ENCODE assay signal across 18 cellular contexts in genomic region chrX:40805404-40805803, GRCh38.
A peak's percentile ranks its signal among the peaks of the same experiment; 100 is the strongest.
DNase-seq lines count a peak whose midpoint lies in the region; ATAC-seq, FAIRE-seq and TF ChIP-seq lines count a peak whose summit lies in the region.
"Had no signal": no experiment of that assay in that cellular context is flagged by ENCODE, and none has a peak within 500 bp of the region (broad histone marks: within the 10 kb centered on the region; RNA-seq: fewer than 3 reads in every experiment).

No MANE protein-coding gene starts in this region.

- TF ChIP-seq POLR2A in erythroblast (IDR thresholded peaks at IDR 0.05; ENCODE audit: low read length): no peak

- H3K9ac ChIP-seq in astrocyte (ENCODE audit: low read length): no peak overlapping the region

- no peak overlapping the region for H3K4me2 ChIP-seq in astrocyte (ENCODE audit: low read length)
- H3K4me2 ChIP-seq: GM23338 had no signal

- CTCF ChIA-PET in Caco-2 (lab: Charles Lee): no interaction called here

- no peak overlapping the region for H3K4me3 Mint-ChIP-seq in astrocyte (ENCODE audit: unreplicated experiment)
- H3K4me3 Mint-ChIP-seq in Caco-2 (ENCODE audit: unreplicated experiment): no peak overlapping the region
- H3K4me3 Mint-ChIP-seq: CD4-positive, alpha-beta memory T cell; GM23338; HFFc6 had no signal

- POLR2A ChIA-PET in Caco-2 (lab: Charles Lee): no interaction called here

- FAIRE-seq in astrocyte (lab: Jason Lieb, UNC): peak; percentile 20
- FAIRE-seq: D721Med, GM12878, H54 had no signal

- H3K9me3 ChIP-seq in astrocyte (ENCODE audit: insufficient read depth, low read depth, low read length): no peaks in the 10 kb centered on the region
- no peaks in the 10 kb centered on the region for H3K9me3 ChIP-seq in Caco-2
- H3K9me3 ChIP-seq: HAP-1 had no signal

- H3K4me3 ChIP-seq in astrocyte (ENCODE audit: insufficient read depth, low read depth, low read length) (no peak overlapping the region), Caco-2 (ENCODE audit: low read depth, low read length) (no peak overlapping the region)
- H3K4me3 ChIP-seq: GM12878, GM23338, HAP-1 had no signal

- H3K9me3 Mint-ChIP-seq in astrocyte (ENCODE audit: unreplicated experiment) (peaks cover 2% of the 10 kb centered on the region), Caco-2 (ENCODE audit: unreplicated experiment) (no peaks in the 10 kb centered on the region)
- H3K9me3 Mint-ChIP-seq: CD4-positive, alpha-beta memory T cell; HFFc6 had no signal

- no peak overlapping the region for H2AFZ ChIP-seq in astrocyte (ENCODE audit: low read depth, low read length)
- H2AFZ ChIP-seq: GM23338 had no signal

- no peaks in the 10 kb centered on the region for H3K36me3 Mint-ChIP-seq in astrocyte (ENCODE audit: low read depth, unreplicated experiment)
- H3K36me3 Mint-ChIP-seq in Caco-2 (ENCODE audit: insufficient read depth, unreplicated experiment): no peaks in the 10 kb centered on the region
- H3K36me3 Mint-ChIP-seq: CD4-positive, alpha-beta memory T cell had no signal

- no peaks in the 10 kb centered on the region for H3K4me1 ChIP-seq in astrocyte (ENCODE audit: insufficient read depth, low read length)
- no peaks in the 10 kb centered on the region for H3K4me1 ChIP-seq in Caco-2
- H3K4me1 ChIP-seq: HAP-1 had no signal

- H3K27me3 Mint-ChIP-seq in astrocyte (ENCODE audit: low read depth, unreplicated experiment) (no peaks in the 10 kb centered on the region), Caco-2 (ENCODE audit: insufficient read depth, unreplicated experiment) (no peaks in the 10 kb centered on the region)
- H3K27me3 Mint-ChIP-seq: CD4-positive, alpha-beta memory T cell had no signal

- DNase-seq in OCI-M1 (lab: John Stamatoyannopoulos, UW) (peak; percentile 49), astrocyte (ENCODE audit: low read depth) (no peak), erythroblast (lab: John Stamatoyannopoulos, UW) (peak; percentile 10 to 30), Caco-2 (no peak), NCI-H187 (lab: John Stamatoyannopoulos, UW) (no peak), left ventricle myocardium superior (no peak)
- DNase-seq: C1 segment of cervical spinal cord; CD4-positive, alpha-beta memory T cell; DMS 273 treated with DMSO at 0.1 percent for 48 hours; DMS79; EL; GDM1; HFFc6 had no signal

- no peaks in the 10 kb centered on the region for H3K36me3 ChIP-seq in astrocyte (ENCODE audit: insufficient read depth, low read length)
- H3K36me3 ChIP-seq in Caco-2 (ENCODE audit: control insufficient read depth, insufficient read depth, low read length): no peaks in the 10 kb centered on the region
- H3K36me3 ChIP-seq: HAP-1 had no signal

- no peaks in the 10 kb centered on the region for H3K4me1 Mint-ChIP-seq in astrocyte (ENCODE audit: low read depth, unreplicated experiment)
- no peaks in the 10 kb centered on the region for H3K4me1 Mint-ChIP-seq in Caco-2 (ENCODE audit: low read depth, unreplicated experiment)

- TF ChIP-seq CTCF in astrocyte (IDR thresholded peaks at IDR 0.05; ENCODE audit: insufficient read depth, low read depth, low read length) (no peak), Caco-2 (IDR thresholded peaks at IDR 0.05; ENCODE audit: insufficient read depth in 1 of 2, low read depth in 1 of 2, low read length in 1 of 2, severe bottlenecking in 1 of 2, unreplicated experiment in 1 of 2) (no peak)

- H4K20me1 ChIP-seq in astrocyte (ENCODE audit: insufficient read depth, low read length): no peaks in the 10 kb centered on the region

- ATAC-seq in left ventricle myocardium superior: no peak
- ATAC-seq: GM12878, GM23338 had no signal

- H3K27me3 ChIP-seq in astrocyte (ENCODE audit: insufficient read depth, low read length) (no peaks in the 10 kb centered on the region), Caco-2 (replicated peaks; ENCODE audit: control insufficient read depth, insufficient read depth, low read length) (no peaks in the 10 kb centered on the region)

- H3K79me2 ChIP-seq in astrocyte (ENCODE audit: insufficient read depth, low read length): no peaks in the 10 kb centered on the region

- intact Hi-C loops in Caco-2 (cut with micrococcal nuclease; ENCODE audit: unreplicated experiment) (no loop called here), left ventricle myocardium superior (cut with micrococcal nuclease) (no loop called here)

- no TSS peak for BruUV-seq in Caco-2 (replicated peaks; lab: Mats Ljungman, UMichigan)

- H3K27ac ChIP-seq in astrocyte (ENCODE audit: low read depth, low read length): no peak overlapping the region

- H3K27ac Mint-ChIP-seq in astrocyte (ENCODE audit: unreplicated experiment): no peak overlapping the region
- no peak overlapping the region for H3K27ac Mint-ChIP-seq in Caco-2 (ENCODE audit: unreplicated experiment)
- H3K27ac Mint-ChIP-seq: CD4-positive, alpha-beta memory T cell; GM23338; HFFc6 had no signal

Comparison
In these comparisons a context has a peak if more than half of its experiments do, and no peak if none do; other contexts are left out.
1. DNase-seq: peak in OCI-M1 (single experiment) and erythroblast (2 of 2); none in astrocyte (single experiment), Caco-2 (0 of 2), NCI-H187 (0 of 2) and left ventricle myocardium superior (single experiment).